ENCODE assay signal across 8 cellular contexts in the genomic region with DNA sequence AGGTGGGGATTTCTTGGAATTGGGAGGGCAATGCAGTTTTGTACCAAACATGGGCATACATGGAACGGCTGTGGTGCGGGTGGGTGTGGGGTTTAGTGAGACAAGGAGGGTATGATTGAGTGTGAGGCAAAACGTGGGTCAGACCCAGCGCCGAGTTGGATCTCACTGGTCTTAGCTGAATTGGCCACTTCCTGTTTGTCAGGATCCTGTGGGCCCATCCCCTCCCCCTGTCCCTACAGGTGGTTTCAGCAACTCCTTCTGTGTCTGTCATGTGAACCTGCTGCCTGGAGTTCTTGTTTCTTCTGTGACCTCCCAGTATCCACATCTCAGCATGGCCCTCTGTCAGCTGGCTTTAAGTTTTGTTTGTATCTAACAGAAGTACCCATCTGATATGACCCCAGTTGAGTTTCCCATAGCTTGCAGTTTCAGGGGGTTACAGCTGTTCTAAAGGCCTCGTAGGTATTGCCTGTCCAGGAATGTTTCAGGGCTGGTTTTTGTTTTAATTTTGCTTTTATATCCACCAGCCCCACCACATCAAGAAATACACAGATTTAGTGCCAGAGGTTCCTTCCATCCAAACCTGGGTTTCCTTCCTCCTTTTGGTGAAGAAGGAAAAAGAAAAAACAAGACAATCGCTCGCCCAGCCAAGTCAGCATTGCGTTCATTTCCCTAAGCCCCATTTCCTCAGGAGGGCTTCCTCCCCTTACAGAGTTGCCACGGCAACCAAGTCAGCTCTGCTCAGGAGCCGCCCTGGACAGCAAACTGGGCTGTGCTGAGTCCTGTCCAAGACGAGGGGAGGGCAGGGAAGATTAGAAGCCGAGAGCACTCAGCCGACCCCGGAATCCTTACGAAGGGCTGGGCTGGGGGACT. TPM values are rescaled to one million over a fixed set of nuclear protein-coding genes. Genes with fewer than 3 reads are reported as not detected.
DNase-seq lines count a peak whose midpoint lies in the region; ATAC-seq and TF ChIP-seq lines count a peak whose summit lies in the region.

No MANE protein-coding gene starts in this region.

- no peak overlapping the region for H3K27ac ChIP-seq in CD8-positive, alpha-beta T cell (ENCODE audit: low read depth, low read length)
- no peak overlapping the region for H3K27ac ChIP-seq in naive thymus-derived CD4-positive, alpha-beta T cell (ENCODE audit: low read depth, low read length)
- peak overlapping the region in 21 of 59 donors; percentile 0 to 70 (median 29) for H3K27ac ChIP-seq in dorsolateral prefrontal cortex

- POLR2A ChIA-PET in CD8-positive, alpha-beta T cell (lab: Charles Lee), result interaction anchor here (1.1 kb wide), 1 partner anchor 73 kb away, joined by 3 read pairs; no protein-coding TSS in a partner anchor
- POLR2A ChIA-PET in naive thymus-derived CD4-positive, alpha-beta T cell (lab: Charles Lee), result interaction anchor here (0.7 kb wide), 1 partner anchor 125 kb away, joined by 3 read pairs; no protein-coding TSS in a partner anchor

- peak; percentile 26 for ATAC-seq in CD8-positive, alpha-beta T cell
- peak; percentile 49 for ATAC-seq in naive thymus-derived CD4-positive, alpha-beta T cell
- no peak for ATAC-seq in GM19395 (IDR thresholded peaks at IDR 0.05; ENCODE audit: unreplicated experiment)

- peak overlapping the region; percentile 35 for H3K4me3 Mint-ChIP-seq in CD8-positive, alpha-beta T cell
- H3K4me3 Mint-ChIP-seq in naive thymus-derived CD4-positive, alpha-beta T cell, result peak overlapping the region in 7 of 10 donors; percentile 6 to 78 (median 24)

- H3K9me3 Mint-ChIP-seq in CD8-positive, alpha-beta T cell, result no peaks in the 10 kb centered on the region
- H3K9me3 Mint-ChIP-seq in naive thymus-derived CD4-positive, alpha-beta T cell, result no peaks in the 10 kb centered on the region

- H3K36me3 Mint-ChIP-seq in CD8-positive, alpha-beta T cell, result peaks cover 78% of the 10 kb centered on the region
- peaks cover 17 to 62% (median 36%) of the 10 kb centered on the region in 5 donors for H3K36me3 Mint-ChIP-seq in naive thymus-derived CD4-positive, alpha-beta T cell

- H3K4me1 Mint-ChIP-seq in CD8-positive, alpha-beta T cell (ENCODE audit: low read depth), result peaks cover 47% of the 10 kb centered on the region
- H3K4me1 Mint-ChIP-seq in naive thymus-derived CD4-positive, alpha-beta T cell, result peaks cover 32 to 53% (median 43%) of the 10 kb centered on the region in 7 donors

- DNase-seq in CD8-positive, alpha-beta T cell, result peak in 1 of 7 experiments; percentile 26
- peak; percentile 42 for DNase-seq in MV-4-11 (lab: John Stamatoyannopoulos, UW)
- DNase-seq in cardiac fibroblast (ENCODE audit: low read depth in 2 of 2), result peak; percentile 54 to 77
- peak in 1 of 9 donors; percentile 26 for DNase-seq in naive thymus-derived CD4-positive, alpha-beta T cell
- no peak for DNase-seq in NCI-H1436 treated with DMSO at 0.1 percent for 48 hours (lab: John Stamatoyannopoulos, UW)
- DNase-seq in dorsolateral prefrontal cortex, result no peak
- no peak for DNase-seq in H4 (ENCODE audit: low spot score)

- CTCF ChIA-PET in CD8-positive, alpha-beta T cell (lab: Charles Lee), result interaction anchor here (0.7 to 1.5 kb wide), 3 partner anchors 19 to 42 kb away, joined by 3 to 4 read pairs (median 4); a partner anchor contains a TSS
- CTCF ChIA-PET in naive thymus-derived CD4-positive, alpha-beta T cell (lab: Charles Lee), result interaction anchor here (1.3 to 1.6 kb wide), 2 partner anchors 10 to 19 kb away, joined by 3 to 5 read pairs; a partner anchor contains a TSS

- no peaks in the 10 kb centered on the region for H3K9me3 ChIP-seq in CD8-positive, alpha-beta T cell (ENCODE audit: low read length)
- H3K9me3 ChIP-seq in naive thymus-derived CD4-positive, alpha-beta T cell (ENCODE audit: control insufficient read depth in 2 of 3, low read length in 3 of 3), result no peaks in the 10 kb centered on the region

- H3K4me1 ChIP-seq in CD8-positive, alpha-beta T cell (ENCODE audit: insufficient read depth, low read length), result peaks cover 28% of the 10 kb centered on the region
- H3K4me1 ChIP-seq in naive thymus-derived CD4-positive, alpha-beta T cell (ENCODE audit: control insufficient read depth in 2 of 2, insufficient read depth in 2 of 2, low read length in 2 of 2), result peaks cover 12 to 23% of the 10 kb centered on the region in 2 donors

- TF ChIP-seq CTCF in CD8-positive, alpha-beta T cell (IDR thresholded peaks at IDR 0.05), result no peak
- TF ChIP-seq CTCF in cardiac fibroblast (IDR thresholded peaks at IDR 0.05; ENCODE audit: low read depth, low read length) (no peak), dorsolateral prefrontal cortex (IDR thresholded peaks at IDR 0.05 in 54 of 56, conservative IDR thresholded peaks at IDR 0.05 in 2 of 56; ENCODE audit: low read depth in 1 of 56, partially characterized antibody in 56 of 56) (no peak)

- intact Hi-C loops in CD8-positive, alpha-beta T cell (cut with DNase I, micrococcal nuclease), result no loop called here
- intact Hi-C loops in naive thymus-derived CD4-positive, alpha-beta T cell (cut with micrococcal nuclease), result no loop called here
- intact Hi-C loops in dorsolateral prefrontal cortex (cut with DNase I), result no loop called here

- H3K4me3 ChIP-seq in CD8-positive, alpha-beta T cell (ENCODE audit: low read depth, low read length), result no peak overlapping the region
- H3K4me3 ChIP-seq in cardiac fibroblast (replicated peaks in 1 of 2; ENCODE audit: low read depth in 2 of 2, low read length in 2 of 2) (no peak overlapping the region), dorsolateral prefrontal cortex (no peak overlapping the region)
- H3K4me3 ChIP-seq in naive thymus-derived CD4-positive, alpha-beta T cell (ENCODE audit: low read length), result no peak overlapping the region

- H3K27me3 Mint-ChIP-seq in CD8-positive, alpha-beta T cell (ENCODE audit: low read depth), result no peaks in the 10 kb centered on the region
- no peaks in the 10 kb centered on the region for H3K27me3 Mint-ChIP-seq in naive thymus-derived CD4-positive, alpha-beta T cell

- peaks cover 16% of the 10 kb centered on the region for H3K36me3 ChIP-seq in CD8-positive, alpha-beta T cell (ENCODE audit: insufficient read depth, low read length)
- peaks cover 14 to 71% (median 20%) of the 10 kb centered on the region in 3 experiments for H3K36me3 ChIP-seq in naive thymus-derived CD4-positive, alpha-beta T cell (ENCODE audit: control insufficient read depth in 2 of 3, insufficient read depth in 3 of 3, low read length in 3 of 3)

- H3K27me3 ChIP-seq in CD8-positive, alpha-beta T cell (ENCODE audit: insufficient read depth, low read length), result no peaks in the 10 kb centered on the region
- H3K27me3 ChIP-seq in naive thymus-derived CD4-positive, alpha-beta T cell (ENCODE audit: control insufficient read depth in 2 of 2, insufficient read depth in 2 of 2, low read length in 2 of 2), result no peaks in the 10 kb centered on the region
- no peaks in the 10 kb centered on the region for H3K27me3 ChIP-seq in dorsolateral prefrontal cortex

- H3K27ac Mint-ChIP-seq in CD8-positive, alpha-beta T cell, result peak overlapping the region; percentile 80
- H3K27ac Mint-ChIP-seq in naive thymus-derived CD4-positive, alpha-beta T cell, result peak overlapping the region in 8 of 9 donors; percentile 4 to 86 (median 64)

RNA-seq across cellular contexts. Expression of a gene that starts 6.1 kb away (rescaled TPM):
- total RNA-seq in CD8-positive, alpha-beta T cell, result 1 to 10 TPM; 5.0 to 5.3 TPM
- total RNA-seq in naive thymus-derived CD4-positive, alpha-beta T cell, result 10 to 100 TPM in 4 of 5 experiments, 1 to 10 TPM in 1; 8.6 to 91.1 (median 18.4) TPM
- polyA plus RNA-seq in naive thymus-derived CD4-positive, alpha-beta T cell, result 10 to 100 TPM in 1 of 2 donors, 1 to 10 TPM in 1; 6.2 to 14.9 TPM
- 10 to 100 TPM in 24 of 120 experiments, 1 to 10 TPM in 96; 2.7 to 21.4 (median 7.3) TPM for total RNA-seq in dorsolateral prefrontal cortex
- total RNA-seq in H4 (2014; rRNA removed; shearing (Covaris generic)), result 27.5 and 33.3 TPM in 2 replicates

RNA-seq across cellular contexts. Expression of a gene that starts 19.7 kb away (rescaled TPM):
- total RNA-seq in CD8-positive, alpha-beta T cell, result 10 to 100 TPM; 17.4 to 18.2 TPM
- 100 to 1,000 TPM in 1 of 5 experiments, 10 to 100 TPM in 4; 30.1 to 133 (median 66.9) TPM for total RNA-seq in naive thymus-derived CD4-positive, alpha-beta T cell
- polyA plus RNA-seq in naive thymus-derived CD4-positive, alpha-beta T cell, result 10 to 100 TPM; 13.4 to 14.9 TPM
- total RNA-seq in dorsolateral prefrontal cortex, result 100 to 1,000 TPM in 62 of 120 experiments, 10 to 100 TPM in 58; 41.2 to 167 (median 101) TPM
- total RNA-seq in H4 (2014; rRNA removed; shearing (Covaris generic)), result 31.6 and 44.0 TPM in 2 replicates

RNA-seq across cellular contexts. Expression of a gene that starts 57.4 kb away (rescaled TPM):
- not detected for total RNA-seq in CD8-positive, alpha-beta T cell
- total RNA-seq in naive thymus-derived CD4-positive, alpha-beta T cell, result 1 to 10 TPM in 1 of 5 experiments, not detected in 4; 1.2 TPM
- polyA plus RNA-seq in naive thymus-derived CD4-positive, alpha-beta T cell, result not detected
- 10 to 100 TPM in 7 of 120 experiments, 1 to 10 TPM in 68, under 1 TPM in 42, not detected in 3; 0.15 to 24.1 (median 1.5) TPM for total RNA-seq in dorsolateral prefrontal cortex
- total RNA-seq in H4 (2014; rRNA removed; shearing (Covaris generic)), result 2.7 and 3.6 TPM in 2 replicates

Comparison
In these comparisons a context has a peak if more than half of its experiments do, and no peak if none do; other contexts are left out.
1. DNase-seq: peak in MV-4-11 (single experiment) and cardiac fibroblast (2 of 2); none in NCI-H1436 treated with DMSO at 0.1 percent for 48 hours (single experiment), dorsolateral prefrontal cortex (0 of 10) and H4 (single experiment).